Comparison of ENCODE assay signal across 1 cellular context in genomic region chr12:55929306-55929791, GRCh38.
TF ChIP-seq lines count a peak whose summit lies in the region.

No MANE protein-coding gene starts in this region.

TF ChIP-seq in HepG2, 621 proteins besides CTCF, POLR2A, EP300 and RAD21:
- TF ChIP-seq HCFC1 (IDR thresholded peaks at IDR 0.05; ENCODE audit: low read depth, low read length), result no peak
- peak; percentile 71 for TF ChIP-seq PATZ1 (CRISPR knock-in tag; IDR thresholded peaks at IDR 0.05)
- TF ChIP-seq POLR2G (IDR thresholded peaks at IDR 0.05; ENCODE audit: low read depth, low read length), result no peak
- peak; percentile 64; the same call in 1 of the 2 replicates for TF ChIP-seq ETV5 (CRISPR knock-in tag; IDR thresholded peaks at IDR 0.05; ENCODE audit: borderline replicate concordance)
- no peak for TF ChIP-seq GABPA (IDR thresholded peaks at IDR 0.05; ENCODE audit: low read depth, low read length)
- TF ChIP-seq GABPA (CRISPR knock-in tag; IDR thresholded peaks at IDR 0.05; ENCODE audit: low read depth), result peak; percentile 64
- no peak for TF ChIP-seq RORA (CRISPR knock-in tag; IDR thresholded peaks at IDR 0.05)
- TF ChIP-seq ZNF510 (CRISPR knock-in tag; IDR thresholded peaks at IDR 0.05; ENCODE audit: low read depth), result no peak
- TF ChIP-seq ZNF362 (CRISPR knock-in tag; IDR thresholded peaks at IDR 0.05; ENCODE audit: borderline replicate concordance), result no peak
- no peak for TF ChIP-seq SRY (CRISPR knock-in tag; IDR thresholded peaks at IDR 0.05)
- no peak for TF ChIP-seq MAFF (IDR thresholded peaks at IDR 0.05; ENCODE audit: low read depth, low read length)
- TF ChIP-seq PAXIP1 (CRISPR knock-in tag; conservative IDR thresholded peaks at IDR 0.05), result 0 out of 2 replicates have a peak, but pooled peaks have one; percentile 3
- no peak for TF ChIP-seq MAFK (conservative IDR thresholded peaks at IDR 0.05 in 1 of 2, IDR thresholded peaks at IDR 0.05 in 1 of 2; ENCODE audit: low read length in 2 of 2)
- no peak for TF ChIP-seq ZNF550 (CRISPR knock-in tag; IDR thresholded peaks at IDR 0.05; ENCODE audit: borderline replicate concordance)
- TF ChIP-seq SOX6 (IDR thresholded peaks at IDR 0.05), result no peak
- TF ChIP-seq SOX6 (CRISPR knock-in tag; IDR thresholded peaks at IDR 0.05), result 0 out of 2 replicates have a peak, but pooled peaks have one; percentile 4
- peak; percentile 13; the same call in 1 of the 2 replicates for TF ChIP-seq SOX5 (CRISPR knock-in tag; IDR thresholded peaks at IDR 0.05; ENCODE audit: borderline replicate concordance)
- 0 out of 2 replicates have a peak, but pooled peaks have one; percentile 5 for TF ChIP-seq ZNF792 (CRISPR knock-in tag; IDR thresholded peaks at IDR 0.05)
